In the genomic region with DNA sequence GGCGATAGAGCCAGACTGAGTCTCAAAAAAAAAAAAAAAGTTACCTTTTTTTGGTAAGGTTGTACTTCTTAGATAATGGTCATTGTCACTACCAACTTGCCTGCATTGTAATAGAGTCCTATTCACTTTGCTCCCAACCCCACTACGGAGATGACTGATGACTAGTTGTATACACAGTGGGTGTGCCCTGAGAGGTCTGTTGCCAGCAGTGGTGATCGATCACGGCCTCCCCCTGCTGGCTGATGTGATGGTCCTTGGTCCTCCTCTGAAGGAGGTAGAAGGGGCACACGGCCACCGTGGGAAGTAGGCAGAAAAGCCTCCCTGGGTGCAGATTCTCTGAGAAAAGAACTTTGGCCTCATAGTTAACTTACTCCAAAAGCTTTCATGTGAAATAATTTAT, we compare ENCODE assay signal across 9 cellular contexts. TPM values are rescaled to one million over a fixed set of nuclear protein-coding genes. Genes with fewer than 3 reads are reported as not detected.
DNase-seq lines count a peak whose midpoint lies in the region; ATAC-seq and TF ChIP-seq lines count a peak whose summit lies in the region.
"Had no signal": no experiment of that assay in that cellular context is flagged by ENCODE, and none has a peak within 500 bp of the region (broad histone marks: within the 10 kb centered on the region; RNA-seq: fewer than 3 reads in every experiment).

No MANE protein-coding gene starts in this region.

- H3K4me2 ChIP-seq in GM23338: no peak overlapping the region

- no peak overlapping the region for H3K27ac Mint-ChIP-seq in GM23338

- no peaks in the 10 kb centered on the region for H3K9me3 Mint-ChIP-seq in GM23338

- no peaks in the 10 kb centered on the region for H3K27me3 Mint-ChIP-seq in GM23338 (ENCODE audit: insufficient read depth, low read depth, poor library complexity)

- no peak for TF ChIP-seq POLR2A in thyroid gland (IDR thresholded peaks at IDR 0.05)

- H3K27me3 ChIP-seq in GM23338 (ENCODE audit: insufficient read depth) (no peaks in the 10 kb centered on the region), thyroid gland (no peaks in the 10 kb centered on the region)
- H3K27me3 ChIP-seq: ovary had no signal

- H3K4me3 Mint-ChIP-seq in GM23338: no peak overlapping the region

- no peaks in the 10 kb centered on the region for H4K20me1 ChIP-seq in GM23338 (replicated peaks; ENCODE audit: insufficient read depth)

- H3K9me2 ChIP-seq in GM23338 (ENCODE audit: insufficient read depth): no peaks in the 10 kb centered on the region; the same call in 1 of the 2 replicates

- 38 to 42% methylated on average over 6 of the region's 6 CpGs for WGBS in thyroid gland, 2 donors

- H3K36me3 ChIP-seq in GM23338 (ENCODE audit: insufficient read depth) (no peaks in the 10 kb centered on the region), thyroid gland (no peaks in the 10 kb centered on the region)
- H3K36me3 ChIP-seq: ovary had no signal

- H3K4me1 ChIP-seq in GM23338 (ENCODE audit: insufficient read depth): no peaks in the 10 kb centered on the region
- peaks cover 0 to 5% of the 10 kb centered on the region in 2 donors for H3K4me1 ChIP-seq in thyroid gland

- no peaks in the 10 kb centered on the region for H3K36me3 Mint-ChIP-seq in GM23338 (ENCODE audit: low read depth)

- intact Hi-C loops in thyroid gland (cut with DNase I): no loop called here

- H3K79me2 ChIP-seq in GM23338 (replicated peaks; ENCODE audit: insufficient read depth): no peaks in the 10 kb centered on the region

- H3K4me3 ChIP-seq in GM23338 (no peak overlapping the region), thyroid gland (replicated peaks in 1 of 3) (no peak overlapping the region), coronary artery (no peak overlapping the region)
- H3K4me3 ChIP-seq: ovary had no signal

- no peak overlapping the region for H2AFZ ChIP-seq in GM23338

- H3K4me1 Mint-ChIP-seq in GM23338: 0 out of 3 replicates have a peak, but pooled peaks cover 3% of the 10 kb centered on the region

- H3F3A ChIP-seq in GM23338 (replicated peaks; ENCODE audit: low read depth): no peaks in the 10 kb centered on the region

- DNase-seq in EH (ENCODE audit: low read depth): peak; percentile 45
- DNase-seq in GM23338 (ENCODE audit: low spot score): peak; percentile 79
- DNase-seq in NCI-H82 (lab: John Stamatoyannopoulos, UW): peak; percentile 70
- DNase-seq in activated T-helper 1 cell treated with Interleukin-2 at 50 U/mL for 16 hours (ENCODE audit: low read depth): peak; percentile 3
- DNase-seq in iris pigment epithelial cell (ENCODE audit: low read depth): peak; percentile 60
- peak; percentile 6 to 17 for DNase-seq in thyroid gland
- no peak for DNase-seq in effector CD8-positive, alpha-beta T cell (lab: John Stamatoyannopoulos, UW)
- DNase-seq in coronary artery (ENCODE audit: low spot score): no peak

- peak; percentile 97 for ATAC-seq in GM23338

- H3K27ac ChIP-seq in GM23338 (ENCODE audit: low read depth) (no peak overlapping the region), thyroid gland (no peak overlapping the region), coronary artery (no peak overlapping the region)
- H3K27ac ChIP-seq: ovary had no signal

- peak; percentile 59 to 85 for TF ChIP-seq CTCF in GM23338 (conservative IDR thresholded peaks at IDR 0.05; ENCODE audit: low read depth in 2 of 2)
- TF ChIP-seq CTCF in thyroid gland (IDR thresholded peaks at IDR 0.05): peak in 2 of 6 experiments; percentile 12 to 13
- TF ChIP-seq CTCF in coronary artery (IDR thresholded peaks at IDR 0.05): no peak

- no peaks in the 10 kb centered on the region for H3K9me3 ChIP-seq in thyroid gland
- H3K9me3 ChIP-seq: ovary had no signal

TF ChIP-seq in GM23338, 12 proteins besides CTCF, POLR2A, EP300 and RAD21 (continues in another document):
- TF ChIP-seq POLR2AphosphoS5 (IDR thresholded peaks at IDR 0.05; ENCODE audit: low read depth): no peak
- TF ChIP-seq, protein P1, sequence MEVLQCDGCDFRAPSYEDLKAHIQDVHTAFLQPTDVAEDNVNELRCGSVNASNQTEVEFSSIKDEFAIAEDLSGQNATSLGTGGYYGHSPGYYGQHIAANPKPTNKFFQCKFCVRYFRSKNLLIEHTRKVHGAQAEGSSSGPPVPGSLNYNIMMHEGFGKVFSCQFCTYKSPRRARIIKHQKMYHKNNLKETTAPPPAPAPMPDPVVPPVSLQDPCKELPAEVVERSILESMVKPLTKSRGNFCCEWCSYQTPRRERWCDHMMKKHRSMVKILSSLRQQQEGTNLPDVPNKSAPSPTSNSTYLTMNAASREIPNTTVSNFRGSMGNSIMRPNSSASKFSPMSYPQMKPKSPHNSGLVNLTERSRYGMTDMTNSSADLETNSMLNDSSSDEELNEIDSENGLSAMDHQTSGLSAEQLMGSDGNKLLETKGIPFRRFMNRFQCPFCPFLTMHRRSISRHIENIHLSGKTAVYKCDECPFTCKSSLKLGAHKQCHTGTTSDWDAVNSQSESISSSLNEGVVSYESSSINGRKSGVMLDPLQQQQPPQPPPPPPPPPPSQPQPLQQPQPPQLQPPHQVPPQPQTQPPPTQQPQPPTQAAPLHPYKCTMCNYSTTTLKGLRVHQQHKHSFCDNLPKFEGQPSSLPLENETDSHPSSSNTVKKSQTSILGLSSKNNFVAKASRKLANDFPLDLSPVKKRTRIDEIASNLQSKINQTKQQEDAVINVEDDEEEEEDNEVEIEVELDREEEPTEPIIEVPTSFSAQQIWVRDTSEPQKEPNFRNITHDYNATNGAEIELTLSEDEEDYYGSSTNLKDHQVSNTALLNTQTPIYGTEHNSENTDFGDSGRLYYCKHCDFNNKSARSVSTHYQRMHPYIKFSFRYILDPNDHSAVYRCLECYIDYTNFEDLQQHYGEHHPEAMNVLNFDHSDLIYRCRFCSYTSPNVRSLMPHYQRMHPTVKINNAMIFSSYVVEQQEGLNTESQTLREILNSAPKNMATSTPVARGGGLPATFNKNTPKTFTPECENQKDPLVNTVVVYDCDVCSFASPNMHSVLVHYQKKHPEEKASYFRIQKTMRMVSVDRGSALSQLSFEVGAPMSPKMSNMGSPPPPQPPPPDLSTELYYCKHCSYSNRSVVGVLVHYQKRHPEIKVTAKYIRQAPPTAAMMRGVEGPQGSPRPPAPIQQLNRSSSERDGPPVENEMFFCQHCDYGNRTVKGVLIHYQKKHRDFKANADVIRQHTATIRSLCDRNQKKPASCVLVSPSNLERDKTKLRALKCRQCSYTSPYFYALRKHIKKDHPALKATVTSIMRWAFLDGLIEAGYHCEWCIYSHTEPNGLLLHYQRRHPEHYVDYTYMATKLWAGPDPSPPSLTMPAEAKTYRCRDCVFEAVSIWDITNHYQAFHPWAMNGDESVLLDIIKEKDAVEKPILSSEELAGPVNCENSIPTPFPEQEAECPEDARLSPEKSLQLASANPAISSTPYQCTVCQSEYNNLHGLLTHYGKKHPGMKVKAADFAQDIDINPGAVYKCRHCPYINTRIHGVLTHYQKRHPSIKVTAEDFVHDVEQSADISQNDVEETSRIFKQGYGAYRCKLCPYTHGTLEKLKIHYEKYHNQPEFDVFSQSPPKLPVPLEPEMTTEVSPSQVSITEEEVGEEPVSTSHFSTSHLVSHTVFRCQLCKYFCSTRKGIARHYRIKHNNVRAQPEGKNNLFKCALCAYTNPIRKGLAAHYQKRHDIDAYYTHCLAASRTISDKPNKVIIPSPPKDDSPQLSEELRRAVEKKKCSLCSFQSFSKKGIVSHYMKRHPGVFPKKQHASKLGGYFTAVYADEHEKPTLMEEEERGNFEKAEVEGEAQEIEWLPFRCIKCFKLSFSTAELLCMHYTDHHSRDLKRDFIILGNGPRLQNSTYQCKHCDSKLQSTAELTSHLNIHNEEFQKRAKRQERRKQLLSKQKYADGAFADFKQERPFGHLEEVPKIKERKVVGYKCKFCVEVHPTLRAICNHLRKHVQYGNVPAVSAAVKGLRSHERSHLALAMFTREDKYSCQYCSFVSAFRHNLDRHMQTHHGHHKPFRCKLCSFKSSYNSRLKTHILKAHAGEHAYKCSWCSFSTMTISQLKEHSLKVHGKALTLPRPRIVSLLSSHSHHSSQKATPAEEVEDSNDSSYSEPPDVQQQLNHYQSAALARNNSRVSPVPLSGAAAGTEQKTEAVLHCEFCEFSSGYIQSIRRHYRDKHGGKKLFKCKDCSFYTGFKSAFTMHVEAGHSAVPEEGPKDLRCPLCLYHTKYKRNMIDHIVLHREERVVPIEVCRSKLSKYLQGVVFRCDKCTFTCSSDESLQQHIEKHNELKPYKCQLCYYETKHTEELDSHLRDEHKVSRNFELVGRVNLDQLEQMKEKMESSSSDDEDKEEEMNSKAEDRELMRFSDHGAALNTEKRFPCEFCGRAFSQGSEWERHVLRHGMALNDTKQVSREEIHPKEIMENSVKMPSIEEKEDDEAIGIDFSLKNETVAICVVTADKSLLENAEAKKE (CRISPR knock-in tag; IDR thresholded peaks at IDR 0.05): no peak
- TF ChIP-seq CREB1 (CRISPR knock-in tag; IDR thresholded peaks at IDR 0.05; ENCODE audit: low read depth): no peak
- TF ChIP-seq, protein P2, sequence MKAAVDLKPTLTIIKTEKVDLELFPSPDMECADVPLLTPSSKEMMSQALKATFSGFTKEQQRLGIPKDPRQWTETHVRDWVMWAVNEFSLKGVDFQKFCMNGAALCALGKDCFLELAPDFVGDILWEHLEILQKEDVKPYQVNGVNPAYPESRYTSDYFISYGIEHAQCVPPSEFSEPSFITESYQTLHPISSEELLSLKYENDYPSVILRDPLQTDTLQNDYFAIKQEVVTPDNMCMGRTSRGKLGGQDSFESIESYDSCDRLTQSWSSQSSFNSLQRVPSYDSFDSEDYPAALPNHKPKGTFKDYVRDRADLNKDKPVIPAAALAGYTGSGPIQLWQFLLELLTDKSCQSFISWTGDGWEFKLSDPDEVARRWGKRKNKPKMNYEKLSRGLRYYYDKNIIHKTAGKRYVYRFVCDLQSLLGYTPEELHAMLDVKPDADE (IDR thresholded peaks at IDR 0.05): no peak
- no peak for TF ChIP-seq ZNF331 (CRISPR knock-in tag; IDR thresholded peaks at IDR 0.05; ENCODE audit: low read depth)
- no peak for TF ChIP-seq ZNF114 (CRISPR knock-in tag; IDR thresholded peaks at IDR 0.05)
- no peak for TF ChIP-seq JUNB (IDR thresholded peaks at IDR 0.05; ENCODE audit: unreplicated experiment)
- TF ChIP-seq EZH2phosphoT487 (IDR thresholded peaks at IDR 0.05; ENCODE audit: unreplicated experiment): no peak
- no peak for TF ChIP-seq NANOG (IDR thresholded peaks at IDR 0.05; ENCODE audit: borderline replicate concordance)

RNA-seq across cellular contexts. Expression of a gene that starts 10.7 kb away (rescaled TPM):
- total RNA-seq in GM23338 (2014; rRNA removed; shearing (Covaris generic)): not detected in 2 replicates
- polyA plus RNA-seq in GM23338 (2016; fragmentation: Nextera tagmentation; extraction: Ambion mirVana): not detected in 2 replicates
- total RNA-seq in thyroid gland: 1 to 10 TPM in 2 of 4 donors, under 1 TPM in 1, not detected in 1; 0.13 to 2.2 (median 2.1) TPM

RNA-seq across cellular contexts. Expression of a gene that starts 35.0 kb away (rescaled TPM):
- 40.7 and 45.9 TPM in 2 replicates for total RNA-seq in GM23338 (2014; rRNA removed; shearing (Covaris generic))
- polyA plus RNA-seq in GM23338 (2016; fragmentation: Nextera tagmentation; extraction: Ambion mirVana): 420 and 424 TPM in 2 replicates
- 10 to 100 TPM; 22.3 to 73.6 (median 37.9) TPM for total RNA-seq in thyroid gland

Comparison
In these comparisons a context has a peak if more than half of its experiments do, and no peak if none do; other contexts are left out.
1. DNase-seq: peak in EH (single experiment), GM23338 (single experiment), NCI-H82 (single experiment), activated T-helper 1 cell treated with Interleukin-2 at 50 U/mL for 16 hours (single experiment), iris pigment epithelial cell (single experiment) and thyroid gland (2 of 2); none in effector CD8-positive, alpha-beta T cell (single experiment) and coronary artery (single experiment).